ENCODE assay signal across 1 cellular context in genomic region chr1:66269222-66269621, GRCh38.
TF ChIP-seq lines count a peak whose summit lies in the region.

No MANE protein-coding gene starts in this region.

TF ChIP-seq in H1, 55 proteins besides CTCF, POLR2A, EP300 and RAD21 (continued from another document):
- TF ChIP-seq SIRT6 (IDR thresholded peaks at IDR 0.05; ENCODE audit: low read length) = no peak
